ENCODE assay signal across 8 cellular contexts in the genomic region with DNA sequence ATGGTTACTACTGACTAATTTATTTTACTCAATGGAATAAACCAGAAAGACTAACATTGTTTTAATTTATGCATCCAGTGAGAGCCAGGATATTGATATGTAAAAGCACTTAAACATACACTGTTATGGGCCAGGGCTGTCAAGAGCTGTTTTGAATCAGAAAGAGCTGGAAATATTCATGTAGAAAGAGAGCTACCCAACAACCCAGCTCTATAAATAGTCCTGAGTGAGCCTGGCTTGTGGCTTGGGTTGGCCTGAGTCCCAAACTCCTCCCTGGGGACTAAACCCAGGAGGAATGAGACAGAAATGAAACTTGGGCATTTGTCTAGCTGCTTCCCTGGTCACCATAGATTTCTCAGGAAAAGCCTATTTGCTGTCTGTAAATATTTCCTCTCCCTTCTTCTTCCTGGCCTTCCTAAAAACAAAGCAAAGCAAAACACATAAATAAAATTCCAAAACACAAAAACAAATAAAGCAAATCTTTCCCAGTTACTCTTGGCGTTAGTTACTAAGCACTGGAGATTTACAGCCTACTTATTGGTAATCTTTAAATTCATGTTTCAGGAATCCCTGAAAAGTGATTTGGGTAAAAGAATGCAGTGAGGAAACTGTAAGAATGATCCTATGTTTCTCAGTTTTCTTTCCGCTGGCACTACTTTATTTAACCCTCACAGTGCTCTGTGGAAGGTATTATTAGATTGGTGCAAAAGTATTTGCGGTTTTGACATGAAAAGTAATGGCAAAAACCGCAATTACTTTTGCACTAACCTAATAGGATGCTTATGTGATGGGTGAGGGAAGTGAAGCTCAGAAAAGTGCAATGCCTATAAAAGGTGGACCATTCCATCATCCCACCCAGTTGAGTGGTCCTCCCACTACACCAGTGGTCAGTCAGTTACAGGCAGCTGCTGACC.
DNase-seq lines count a peak whose midpoint lies in the region; ATAC-seq and TF ChIP-seq lines count a peak whose summit lies in the region.

No MANE protein-coding gene starts in this region.

- H3K36me3 ChIP-seq in gastrocnemius medialis, result no peaks in the 10 kb centered on the region

- no peak for TF ChIP-seq POLR2A in gastrocnemius medialis (IDR thresholded peaks at IDR 0.05)

- intact Hi-C loops in gastrocnemius medialis (cut with DNase I; ENCODE audit: low total_unique reads), result no loop called here

- H3K4me1 Mint-ChIP-seq in glutamatergic neuron (ENCODE audit: low read depth, unreplicated experiment), result peaks cover 19% of the 10 kb centered on the region
- peaks cover 3% of the 10 kb centered on the region for H3K4me1 Mint-ChIP-seq in activated T-cell treated with anti-CD3 and anti-CD28 coated beads, Interleukin-2, amount 50 U/mL, for 24 hours (ENCODE audit: low read depth)

- H3K9me3 Mint-ChIP-seq in glutamatergic neuron (ENCODE audit: unreplicated experiment), result peaks cover 11% of the 10 kb centered on the region
- H3K9me3 Mint-ChIP-seq in activated naive CD4-positive, alpha-beta T cell treated with anti-CD3 and anti-CD28 coated beads, Interleukin-2, amount 50 U/mL, for 72 hours, result peaks cover 16 to 17% of the 10 kb centered on the region in 2 donors
- H3K9me3 Mint-ChIP-seq in activated T-cell treated with anti-CD3 and anti-CD28 coated beads, Interleukin-2, amount 50 U/mL, for 24 hours, result peaks cover 18% of the 10 kb centered on the region

- no peak overlapping the region for H3K27ac ChIP-seq in gastrocnemius medialis

- in situ Hi-C loops in gastrocnemius medialis (cut with MboI; ENCODE audit: low sequenced_read_pairs in 4 of 4) (no loop called here), GM13976 (cut with MboI; ENCODE audit: low sequenced_read_pairs, unreplicated experiment) (no loop called here)

- H3K4me1 ChIP-seq in gastrocnemius medialis, result peaks cover 7 to 13% of the 10 kb centered on the region in 2 donors

- peaks cover 13% of the 10 kb centered on the region for H3K36me3 Mint-ChIP-seq in glutamatergic neuron (ENCODE audit: unreplicated experiment)
- H3K36me3 Mint-ChIP-seq in activated naive CD4-positive, alpha-beta T cell treated with anti-CD3 and anti-CD28 coated beads, Interleukin-2, amount 50 U/mL, for 72 hours, result peaks cover 15 to 18% of the 10 kb centered on the region in 2 donors
- no peaks in the 10 kb centered on the region for H3K36me3 Mint-ChIP-seq in activated T-cell treated with anti-CD3 and anti-CD28 coated beads, Interleukin-2, amount 50 U/mL, for 24 hours (ENCODE audit: low read depth)

- H3K9me3 ChIP-seq in gastrocnemius medialis, result no peaks in the 10 kb centered on the region

- H3K27ac Mint-ChIP-seq in glutamatergic neuron (ENCODE audit: unreplicated experiment), result peak overlapping the region; percentile 12
- no peak overlapping the region for H3K27ac Mint-ChIP-seq in activated naive CD4-positive, alpha-beta T cell treated with anti-CD3 and anti-CD28 coated beads, Interleukin-2, amount 50 U/mL, for 72 hours
- H3K27ac Mint-ChIP-seq in activated T-cell treated with anti-CD3 and anti-CD28 coated beads, Interleukin-2, amount 50 U/mL, for 24 hours, result no peak overlapping the region

- TF ChIP-seq CTCF in glutamatergic neuron (IDR thresholded peaks at IDR 0.05; ENCODE audit: partially characterized antibody, unreplicated experiment), result no peak
- TF ChIP-seq CTCF in gastrocnemius medialis (IDR thresholded peaks at IDR 0.05 in 4 of 5, conservative IDR thresholded peaks at IDR 0.05 in 1 of 5), result no peak
- TF ChIP-seq CTCF in GM13976 (IDR thresholded peaks at IDR 0.05; ENCODE audit: borderline replicate concordance, control extremely low read depth, extremely low read depth, insufficient read depth, missing control alignments), result no peak

- peaks cover 2% of the 10 kb centered on the region for H3K27me3 Mint-ChIP-seq in glutamatergic neuron (ENCODE audit: unreplicated experiment)
- H3K27me3 Mint-ChIP-seq in activated T-cell treated with anti-CD3 and anti-CD28 coated beads, Interleukin-2, amount 50 U/mL, for 24 hours, result peaks cover 5% of the 10 kb centered on the region

- H3K4me3 ChIP-seq in gastrocnemius medialis, result no peak overlapping the region

- ATAC-seq in gastrocnemius medialis, result peak; percentile 36 to 52
- no peak for ATAC-seq in activated naive CD4-positive, alpha-beta T cell treated with anti-CD3 and anti-CD28 coated beads, Interleukin-2, amount 50 U/mL, for 72 hours
- ATAC-seq in GM21447 (IDR thresholded peaks at IDR 0.05; ENCODE audit: unreplicated experiment), result no peak

- DNase-seq in HS-27A (ENCODE audit: low read depth) (peak; percentile 43), T1000 (lab: John Stamatoyannopoulos, UW) (peak; percentile 55), glutamatergic neuron (peak; percentile 26), gastrocnemius medialis (peak in 1 of 2 donors; percentile 35), GM13976 (ENCODE audit: low spot score) (no peak)
- DNase-seq in activated naive CD4-positive, alpha-beta T cell treated with anti-CD3 and anti-CD28 coated beads, Interleukin-2, amount 50 U/mL, for 72 hours (ENCODE audit: low spot score in 2 of 2), result no peak
- no peak for DNase-seq in activated T-cell treated with anti-CD3 and anti-CD28 coated beads, Interleukin-2, amount 50 U/mL, for 24 hours

- no peaks in the 10 kb centered on the region for H3K27me3 ChIP-seq in gastrocnemius medialis

- peak overlapping the region; percentile 18 for H3K4me3 Mint-ChIP-seq in glutamatergic neuron (ENCODE audit: unreplicated experiment)
- H3K4me3 Mint-ChIP-seq in activated T-cell treated with anti-CD3 and anti-CD28 coated beads, Interleukin-2, amount 50 U/mL, for 24 hours, result no peak overlapping the region

Comparison
In these comparisons a context has a peak if more than half of its experiments do, and no peak if none do; other contexts are left out.
1. DNase-seq: peak in HS-27A (single experiment), T1000 (single experiment) and glutamatergic neuron (single experiment); none in GM13976 (single experiment), activated naive CD4-positive, alpha-beta T cell treated with anti-CD3 and anti-CD28 coated beads, Interleukin-2, amount 50 U/mL, for 72 hours (0 of 2) and activated T-cell treated with anti-CD3 and anti-CD28 coated beads, Interleukin-2, amount 50 U/mL, for 24 hours (single experiment).
2. ATAC-seq: peak in gastrocnemius medialis (2 of 2); none in activated naive CD4-positive, alpha-beta T cell treated with anti-CD3 and anti-CD28 coated beads, Interleukin-2, amount 50 U/mL, for 72 hours (0 of 2) and GM21447 (single experiment).